Comparison of ENCODE assay signal across 8 cellular contexts in genomic region chr4:173025131-173025530, GRCh38.
DNase-seq lines count a peak whose midpoint lies in the region; ATAC-seq and TF ChIP-seq lines count a peak whose summit lies in the region.

No MANE protein-coding gene starts in this region.

- POLR2A ChIA-PET in PC-9 (lab: Charles Lee; ENCODE audit: unreplicated experiment): no interaction called here

- H3K4me1 ChIP-seq in PC-9 (replicated peaks; ENCODE audit: insufficient read depth) (no peaks in the 10 kb centered on the region; the same call in 1 of the 2 replicates), left lung (no peaks in the 10 kb centered on the region)

- 0 out of 2 replicates have a peak, but pooled peaks cover 6% of the 10 kb centered on the region for H3F3A ChIP-seq in PC-9 (ENCODE audit: insufficient read depth, low read depth)

- intact Hi-C loops in PC-9 (cut with micrococcal nuclease; ENCODE audit: unreplicated experiment) (loop anchor here (1.0 to 2.0 kb wide), 3 partner anchors 144 to 276 kb away; partner anchors contain the start of gene GALNT7), left lung (cut with DNase I) (no loop called here)

- H3K79me2 ChIP-seq in PC-9 (ENCODE audit: low read depth): no peaks in the 10 kb centered on the region

- DNase-seq in stimulated activated CD4-positive, alpha-beta T cell treated with anti-CD3 and anti-CD28 coated beads, Interleukin-15, amount 100 ng/mL, for 24 hours: peak; percentile 21
- DNase-seq in stimulated activated CD4-positive, alpha-beta T cell treated with anti-CD3 and anti-CD28 coated beads, Interleukin-4, amount 100 ng/mL, for 1 hour: no peak
- DNase-seq in HuH-7 (ENCODE audit: low spot score) (peak; percentile 54), PC-9 (peak; percentile 43 to 62), choroid plexus epithelial cell (ENCODE audit: low read depth) (peak; percentile 91), left lung (no peak), ureter (ENCODE audit: low spot score) (peak; percentile 56)

- TF ChIP-seq CTCF in PC-9 (conservative IDR thresholded peaks at IDR 0.05) (peak; percentile 67), choroid plexus epithelial cell (conservative IDR thresholded peaks at IDR 0.05; ENCODE audit: low read depth, low read length) (peak; percentile 79), left lung (IDR thresholded peaks at IDR 0.05) (peak; percentile 66 to 68)

- BruUV-seq in PC-9 (replicated peaks; lab: Mats Ljungman, UMichigan): no TSS peak

- H3K27me3 ChIP-seq in PC-9 (ENCODE audit: insufficient read depth, low read depth) (no peaks in the 10 kb centered on the region), left lung (no peaks in the 10 kb centered on the region)

- no peaks in the 10 kb centered on the region for H4K20me1 ChIP-seq in PC-9 (ENCODE audit: insufficient read depth)

- H3K9me2 ChIP-seq in PC-9 (ENCODE audit: insufficient read depth): no peaks in the 10 kb centered on the region

- H3K27ac ChIP-seq in PC-9 (no peak overlapping the region), left lung (no peak overlapping the region)

- ATAC-seq in GM21786 (IDR thresholded peaks at IDR 0.05; ENCODE audit: unreplicated experiment) (peak; percentile 89), left lung (peak; percentile 94)

- no peak overlapping the region for H2AFZ ChIP-seq in PC-9

- H3K4me3 ChIP-seq in PC-9 (no peak overlapping the region), choroid plexus epithelial cell (ENCODE audit: low read depth, low read length) (no peak overlapping the region), left lung (no peak overlapping the region)

- no peaks in the 10 kb centered on the region for H3K9me3 ChIP-seq in PC-9 (ENCODE audit: insufficient read depth, low read depth)
- H3K9me3 ChIP-seq in left lung: no peaks in the 10 kb centered on the region

- H3K36me3 ChIP-seq in PC-9 (ENCODE audit: low read depth) (no peaks in the 10 kb centered on the region), left lung (no peaks in the 10 kb centered on the region)

- CTCF ChIA-PET in PC-9 (lab: Charles Lee): interaction anchor here (0.7 to 1.0 kb wide), 4 partner anchors 12 to 277 kb away, joined by 3 to 5 read pairs (median 4); no protein-coding TSS in a partner anchor

- H3K4me2 ChIP-seq in PC-9: no peak overlapping the region

Comparison
In these comparisons a context has a peak if more than half of its experiments do, and no peak if none do; other contexts are left out.
1. DNase-seq: peak in stimulated activated CD4-positive, alpha-beta T cell treated with anti-CD3 and anti-CD28 coated beads, Interleukin-15, amount 100 ng/mL, for 24 hours (single experiment), HuH-7 (single experiment), PC-9 (2 of 2), choroid plexus epithelial cell (single experiment) and ureter (single experiment); none in stimulated activated CD4-positive, alpha-beta T cell treated with anti-CD3 and anti-CD28 coated beads, Interleukin-4, amount 100 ng/mL, for 1 hour (single experiment) and left lung (0 of 2).
2. Peak in every context shown above with its lines, with median percentiles within 50 percentile points of each other: CTCF ChIP-seq.